17 cellular contexts compared by ENCODE assay signal in the genomic region with DNA sequence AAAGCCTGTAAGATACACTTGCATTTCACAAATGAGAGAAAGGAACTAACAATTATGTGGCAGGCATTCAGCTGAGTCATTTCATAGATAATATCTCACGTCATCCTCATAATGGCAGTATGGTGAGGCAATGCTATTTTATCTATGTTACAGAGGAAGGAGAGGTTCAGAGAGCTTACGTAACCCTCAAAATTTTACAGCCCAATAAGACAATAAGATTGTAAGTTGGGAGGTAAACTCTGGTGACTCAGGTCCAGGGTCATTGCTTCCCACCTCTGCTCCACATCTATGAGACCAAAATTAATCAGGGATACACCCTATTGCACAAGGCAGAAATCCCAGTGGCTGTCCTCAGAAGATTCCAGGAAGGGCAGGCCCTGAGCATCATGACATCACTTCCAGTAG.
DNase-seq lines count a peak whose midpoint lies in the region; ATAC-seq and TF ChIP-seq lines count a peak whose summit lies in the region.
"Had no signal": no experiment of that assay in that cellular context is flagged by ENCODE, and none has a peak within 500 bp of the region (broad histone marks: within the 10 kb centered on the region; RNA-seq: fewer than 3 reads in every experiment).

No MANE protein-coding gene starts in this region.

- H3K27ac ChIP-seq in AG04450 (ENCODE audit: low read depth, low read length) (no peak overlapping the region), esophagus squamous epithelium (no peak overlapping the region)
- no peak overlapping the region for H3K27ac ChIP-seq in CD4-positive, alpha-beta T cell (ENCODE audit: low read depth, low read length)

- no peaks in the 10 kb centered on the region for H3K36me3 Mint-ChIP-seq in CD4-positive, alpha-beta T cell (ENCODE audit: low read depth)
- H3K36me3 Mint-ChIP-seq: CD14-positive monocyte, naive B cell had no signal

- H3K36me3 ChIP-seq in adipocyte (ENCODE audit: control insufficient read depth, insufficient read depth, low read length, severe bottlenecking) (no peaks in the 10 kb centered on the region), esophagus squamous epithelium (no peaks in the 10 kb centered on the region)

- WGBS in esophagus squamous epithelium, 2 donors, result 36 to 37% methylated on average over 2 of the region's 2 CpGs

- no peak for TF ChIP-seq POLR2A in esophagus squamous epithelium (IDR thresholded peaks at IDR 0.05)

- peak in 1 of 2 donors; percentile 95 for ATAC-seq in left cardiac atrium
- ATAC-seq in GM21526 (IDR thresholded peaks at IDR 0.05; ENCODE audit: low FRiP score, unreplicated experiment), result no peak
- no peak for ATAC-seq in GM18502 (IDR thresholded peaks at IDR 0.05; ENCODE audit: poor library complexity, unreplicated experiment)
- no peak for ATAC-seq in CD4-positive, alpha-beta T cell (ENCODE audit: poor library complexity)
- ATAC-seq: GM12878 had no signal

- peaks cover 2% of the 10 kb centered on the region for H3K27me3 ChIP-seq in AG04450 (ENCODE audit: control insufficient read depth, insufficient read depth, low read length)
- H3K27me3 ChIP-seq in adipocyte (replicated peaks; ENCODE audit: control insufficient read depth, insufficient read depth, low read length), result no peaks in the 10 kb centered on the region
- H3K27me3 ChIP-seq in esophagus squamous epithelium, result no peaks in the 10 kb centered on the region
- no peaks in the 10 kb centered on the region for H3K27me3 ChIP-seq in CD4-positive, alpha-beta T cell (ENCODE audit: control insufficient read depth, insufficient read depth, low read length)

- no peaks in the 10 kb centered on the region for H3K9me3 Mint-ChIP-seq in CD4-positive, alpha-beta T cell
- H3K9me3 Mint-ChIP-seq: activated T-cell treated with anti-CD3 and anti-CD28 coated beads, Interleukin-2, amount 50 U/mL, for 24 hours had no signal

- DNase-seq in AG04450 (ENCODE audit: low read depth, low spot score) (peak; percentile 10), M059J (ENCODE audit: low read depth) (peak; percentile 98), adipocyte (ENCODE audit: low read depth) (peak; percentile 87), left cardiac atrium (peak; percentile 32), esophagus squamous epithelium (lab: John Stamatoyannopoulos, UW) (no peak)
- no peak for DNase-seq in CD4-positive, alpha-beta T cell
- DNase-seq: activated T-cell treated with anti-CD3 and anti-CD28 coated beads, Interleukin-2, amount 50 U/mL, for 24 hours; cortex of kidney; Karpas-422; naive B cell; NCI-H69; T-helper 9 cell had no signal

- TF ChIP-seq CTCF in AG04450 (IDR thresholded peaks at IDR 0.05; ENCODE audit: low read depth, low read length) (no peak), esophagus squamous epithelium (IDR thresholded peaks at IDR 0.05) (no peak)
- no peak for TF ChIP-seq CTCF in CD4-positive, alpha-beta T cell (IDR thresholded peaks at IDR 0.05)

- H3K27ac Mint-ChIP-seq in CD4-positive, alpha-beta T cell, result no peak overlapping the region
- H3K27ac Mint-ChIP-seq: activated T-cell treated with anti-CD3 and anti-CD28 coated beads, Interleukin-2, amount 50 U/mL, for 24 hours; CD14-positive monocyte; naive B cell; stimulated activated naive CD8-positive, alpha-beta T cell treated with anti-CD3 and anti-CD28 coated beads, Interleukin-15, Interleukin-2, amounts not matched to agents 100 ng/mL and 50 ng/mL, for 24 hours had no signal

- peaks cover 21% of the 10 kb centered on the region for H3K4me1 ChIP-seq in adipocyte (ENCODE audit: control insufficient read depth, insufficient read depth, low read length)
- no peaks in the 10 kb centered on the region for H3K4me1 ChIP-seq in esophagus squamous epithelium

- intact Hi-C loops in left cardiac atrium (cut with DNase I), result no loop called here
- intact Hi-C loops in esophagus squamous epithelium (cut with DNase I), result no loop called here
- intact Hi-C loops in CD4-positive, alpha-beta T cell (cut with DNase I, micrococcal nuclease), result no loop called here

- H3K4me1 Mint-ChIP-seq in CD4-positive, alpha-beta T cell (ENCODE audit: low read depth), result no peaks in the 10 kb centered on the region
- H3K4me1 Mint-ChIP-seq: CD14-positive monocyte, naive B cell had no signal

- CTCF ChIA-PET in AG04450 (lab: Charles Lee), result interaction anchor here (1.5 kb wide), 1 partner anchor 37 kb away, joined by 3 read pairs; no protein-coding TSS in a partner anchor
- CTCF ChIA-PET in CD4-positive, alpha-beta T cell (lab: Charles Lee), result no interaction called here

- no peak overlapping the region for H3K9ac ChIP-seq in adipocyte (ENCODE audit: low read length)

- no peak overlapping the region for H3K4me3 ChIP-seq in AG04450 (ENCODE audit: low read depth, low read length)
- peak overlapping the region; percentile 17 for H3K4me3 ChIP-seq in adipocyte (ENCODE audit: low read length)
- no peak overlapping the region for H3K4me3 ChIP-seq in esophagus squamous epithelium
- H3K4me3 ChIP-seq: GM12878 had no signal

- peaks cover 17% of the 10 kb centered on the region for H3K27me3 Mint-ChIP-seq in CD4-positive, alpha-beta T cell

- no peak overlapping the region for H3K4me3 Mint-ChIP-seq in CD4-positive, alpha-beta T cell
- H3K4me3 Mint-ChIP-seq: activated T-cell treated with anti-CD3 and anti-CD28 coated beads, Interleukin-2, amount 50 U/mL, for 24 hours; CD14-positive monocyte; naive B cell; stimulated activated naive CD8-positive, alpha-beta T cell treated with anti-CD3 and anti-CD28 coated beads, Interleukin-15, Interleukin-2, amounts not matched to agents 100 ng/mL and 50 ng/mL, for 24 hours had no signal

- POLR2A ChIA-PET in AG04450 (lab: Yijun Ruan, JAX), result no interaction called here
- POLR2A ChIA-PET in CD4-positive, alpha-beta T cell (lab: Charles Lee), result no interaction called here

- H3K9me3 ChIP-seq in AG04450 (ENCODE audit: control insufficient read depth, insufficient read depth, low read length) (no peaks in the 10 kb centered on the region), adipocyte (ENCODE audit: control insufficient read depth, low read length) (no peaks in the 10 kb centered on the region), esophagus squamous epithelium (no peaks in the 10 kb centered on the region)
- H3K9me3 ChIP-seq in CD4-positive, alpha-beta T cell (ENCODE audit: control insufficient read depth, low read length), result no peaks in the 10 kb centered on the region

Comparison
In these comparisons a context has a peak if more than half of its experiments do, and no peak if none do; other contexts are left out.
1. DNase-seq: peak in AG04450 (single experiment), M059J (single experiment), adipocyte (single experiment) and left cardiac atrium (single experiment); none in esophagus squamous epithelium (single experiment) and CD4-positive, alpha-beta T cell (0 of 10).